In genomic region chr19:48397263-48397635, GRCh38 we compare ENCODE assay signal across 13 cellular contexts. TPM values are rescaled to one million over a fixed set of nuclear protein-coding genes. Genes with fewer than 3 reads are reported as not detected.
DNase-seq lines count a peak whose midpoint lies in the region; ATAC-seq, FAIRE-seq and TF ChIP-seq lines count a peak whose summit lies in the region.
"Had no signal": no experiment of that assay in that cellular context is flagged by ENCODE, and none has a peak within 500 bp of the region (broad histone marks: within the 10 kb centered on the region; RNA-seq: fewer than 3 reads in every experiment).

No MANE protein-coding gene starts in this region.

- no peak overlapping the region for H3K9ac ChIP-seq in HepG2 (ENCODE audit: insufficient read depth, low read depth, low read length)

- H3K36me3 Mint-ChIP-seq in activated CD4-positive, alpha-beta memory T cell treated with anti-CD3 and anti-CD28 coated beads, Interleukin-2, amount 10 ng/mL, durations not matched to agents 7 days and 5 days (ENCODE audit: low read depth), result peaks cover 9% of the 10 kb centered on the region

- no peak for TF ChIP-seq EP300 in HepG2 (IDR thresholded peaks at IDR 0.05; ENCODE audit: low read depth in 2 of 2, low read length in 2 of 2)
- TF ChIP-seq EP300 in HepG2 (CRISPR knock-in tag; IDR thresholded peaks at IDR 0.05; ENCODE audit: borderline replicate concordance), result no peak

- no peaks in the 10 kb centered on the region for H3K9me3 ChIP-seq in HepG2 (ENCODE audit: low read length)
- H3K9me3 ChIP-seq in right lobe of liver, result no peaks in the 10 kb centered on the region
- no peaks in the 10 kb centered on the region for H3K9me3 ChIP-seq in thoracic aorta
- H3K9me3 ChIP-seq: thyroid gland had no signal

- H2AFZ ChIP-seq in HepG2 (ENCODE audit: low read length), result no peak overlapping the region

- H3K36me3 ChIP-seq in HepG2 (replicated peaks in 1 of 2; ENCODE audit: control insufficient read depth in 1 of 2, insufficient read depth in 2 of 2, low read length in 2 of 2), result no peaks in the 10 kb centered on the region
- H3K36me3 ChIP-seq in right lobe of liver, result no peaks in the 10 kb centered on the region
- H3K36me3 ChIP-seq in thoracic aorta, result no peaks in the 10 kb centered on the region
- H3K36me3 ChIP-seq: thyroid gland had no signal

- peaks cover 2% of the 10 kb centered on the region for H3K9me3 Mint-ChIP-seq in activated CD4-positive, alpha-beta memory T cell treated with anti-CD3 and anti-CD28 coated beads, Interleukin-2, amount 10 ng/mL, durations not matched to agents 7 days and 5 days

- peaks cover 52% of the 10 kb centered on the region for H3K27me3 Mint-ChIP-seq in activated CD4-positive, alpha-beta memory T cell treated with anti-CD3 and anti-CD28 coated beads, Interleukin-2, amount 10 ng/mL, durations not matched to agents 7 days and 5 days

- no peak for ATAC-seq in HepG2
- ATAC-seq in right lobe of liver, result no peak
- ATAC-seq in thoracic aorta (ENCODE audit: insufficient number of reproducible peaks, low FRiP score, low read depth), result no peak
- no peak for ATAC-seq in GM21447 (IDR thresholded peaks at IDR 0.05; ENCODE audit: unreplicated experiment)

- POLR2A ChIA-PET in HepG2 (lab: Yijun Ruan, JAX), result no interaction called here
- POLR2A ChIA-PET in activated CD4-positive, alpha-beta memory T cell treated with anti-CD3 and anti-CD28 coated beads, Interleukin-2, amount 10 ng/mL, durations not matched to agents 7 days and 5 days (lab: Charles Lee), result no interaction called here

- H3K4me2 ChIP-seq in HepG2 (ENCODE audit: low read depth, low read length), result peak overlapping the region; percentile 81

- peaks cover 40% of the 10 kb centered on the region for H3K4me1 Mint-ChIP-seq in activated CD4-positive, alpha-beta memory T cell treated with anti-CD3 and anti-CD28 coated beads, Interleukin-2, amount 10 ng/mL, durations not matched to agents 7 days and 5 days

- H3K4me3 Mint-ChIP-seq in activated CD4-positive, alpha-beta memory T cell treated with anti-CD3 and anti-CD28 coated beads, Interleukin-2, amount 10 ng/mL, durations not matched to agents 7 days and 5 days, result peak overlapping the region; percentile 89

- in situ Hi-C loops in HepG2 (cut with HindIII; ENCODE audit: extremely low pct_ligation_motif_present, low pct_unique_long_range_greater_than_20kb), result no loop called here

- BruUV-seq in HepG2 (replicated peaks; lab: Mats Ljungman, UMichigan), result no TSS peak

- H3K4me3 ChIP-seq in HepG2 (replicated peaks in 1 of 3; ENCODE audit: insufficient read depth in 1 of 3, low read depth in 2 of 3, low read length in 3 of 3), result no peak overlapping the region; a peak in 1 of 6 replicates
- H3K4me3 ChIP-seq in right lobe of liver, result no peak overlapping the region
- H3K4me3 ChIP-seq in fibroblast of villous mesenchyme (ENCODE audit: low read depth, low read length), result peak overlapping the region; percentile 72
- peak overlapping the region; percentile 66 for H3K4me3 ChIP-seq in thoracic aorta

- H3K79me2 ChIP-seq in HepG2 (ENCODE audit: insufficient read depth, low read length), result no peaks in the 10 kb centered on the region

- H3K27me3 ChIP-seq in HepG2 (ENCODE audit: control insufficient read depth in 1 of 2, insufficient read depth in 2 of 2, low read length in 2 of 2), result peaks cover 11 to 52% of the 10 kb centered on the region in 2 experiments
- no peaks in the 10 kb centered on the region for H3K27me3 ChIP-seq in right lobe of liver
- peaks cover 21% of the 10 kb centered on the region for H3K27me3 ChIP-seq in thoracic aorta (replicated peaks; ENCODE audit: insufficient read depth)

- no peaks in the 10 kb centered on the region for H4K20me1 ChIP-seq in HepG2 (ENCODE audit: insufficient read depth, low read length)

- CTCF ChIA-PET in HepG2 (lab: Yijun Ruan, JAX; ENCODE audit: low intra/inter-chr PET ratio, low total read pairs), result no interaction called here
- CTCF ChIA-PET in activated CD4-positive, alpha-beta memory T cell treated with anti-CD3 and anti-CD28 coated beads, Interleukin-2, amount 10 ng/mL, durations not matched to agents 7 days and 5 days (lab: Charles Lee), result no interaction called here

- FAIRE-seq in HepG2 (lab: Jason Lieb, UNC), result no peak
- FAIRE-seq: RCC 7860 had no signal

- peaks cover 75% of the 10 kb centered on the region for H3K4me1 ChIP-seq in HepG2 (ENCODE audit: insufficient read depth, low read length)
- H3K4me1 ChIP-seq in right lobe of liver, result no peaks in the 10 kb centered on the region
- H3K4me1 ChIP-seq in thoracic aorta (ENCODE audit: control insufficient read depth in 1 of 2, low read depth in 2 of 2), result peaks cover 2 to 9% of the 10 kb centered on the region in 2 donors

- intact Hi-C loops in HepG2 (cut with micrococcal nuclease; ENCODE audit: unreplicated experiment), result no loop called here
- intact Hi-C loops in right lobe of liver (cut with DNase I), result no loop called here
- intact Hi-C loops in posterior vena cava (cut with DNase I), result no loop called here

- H3K27ac Mint-ChIP-seq in activated CD4-positive, alpha-beta memory T cell treated with anti-CD3 and anti-CD28 coated beads, Interleukin-2, amount 10 ng/mL, durations not matched to agents 7 days and 5 days, result peak overlapping the region; percentile 72

- DNase-seq in HepG2 (ENCODE audit: low spot score) (no peak), right lobe of liver (no peak), fibroblast of villous mesenchyme (ENCODE audit: low read depth) (no peak), thoracic aorta (ENCODE audit: low spot score) (no peak), GM19238 (ENCODE audit: insufficient read length, low spot score) (no peak), posterior vena cava (ENCODE audit: low spot score) (no peak)
- DNase-seq in activated CD4-positive, alpha-beta memory T cell treated with anti-CD3 and anti-CD28 coated beads, Interleukin-2, amount 10 ng/mL, durations not matched to agents 7 days and 5 days, result no peak
- DNase-seq: hippocampal formation; NCI-H1436; stimulated activated CD4-positive, alpha-beta T cell treated with anti-CD3 and anti-CD28 coated beads, Interleukin-2, amount 100 ng/mL, for 48 hours; thyroid gland had no signal

- TF ChIP-seq POLR2A in HepG2 (IDR thresholded peaks at IDR 0.05; ENCODE audit: insufficient read depth in 1 of 2, low read depth in 2 of 2, low read length in 2 of 2), result no peak
- no peak for TF ChIP-seq POLR2A in right lobe of liver (IDR thresholded peaks at IDR 0.05)

- no peak for TF ChIP-seq RAD21 in HepG2 (CRISPR knock-in tag; IDR thresholded peaks at IDR 0.05)

- TF ChIP-seq CTCF in HepG2 (CRISPR knock-in tag; IDR thresholded peaks at IDR 0.05) (no peak), right lobe of liver (IDR thresholded peaks at IDR 0.05) (no peak), fibroblast of villous mesenchyme (IDR thresholded peaks at IDR 0.05; ENCODE audit: insufficient read depth, low read depth, low read length) (no peak), thoracic aorta (IDR thresholded peaks at IDR 0.05) (no peak)

- 70% methylated on average over 10 of the region's 10 CpGs for WGBS in HepG2 (ENCODE audit: low lambda C conversion rate)
- WGBS in right lobe of liver (ENCODE audit: insufficient coverage, low coverage, low lambda C conversion rate, missing lambda C conversion rate), result 38% methylated on average over 7 of the region's 10 CpGs

- H3K27ac ChIP-seq in HepG2 (ENCODE audit: extremely low read length, insufficient read depth, low read length) (no peak overlapping the region), right lobe of liver (no peak overlapping the region), thoracic aorta (no peak overlapping the region)
- H3K27ac ChIP-seq: thyroid gland had no signal

RNA-seq across cellular contexts. Expression of gene GRIN2D, which starts 3.8 kb away (rescaled TPM):
- total RNA-seq in HepG2 (2016; rRNA removed; fragmentation: Illumina TruSeq; extraction: Trizol) (0.02 TPM in 1 of 2 replicates, not detected in the other), right lobe of liver (under 1 TPM; 0.09 to 0.29 (median 0.22) TPM), fibroblast of villous mesenchyme (0.86 and 1.9 TPM in 2 replicates), thoracic aorta (under 1 TPM in 1 of 2 donors, not detected in 1; 0.68 TPM), posterior vena cava (1 to 10 TPM in 1 of 2 donors, under 1 TPM in 1; 0.71 to 2.3 TPM)
- under 0.01 TPM in 1 of 2 replicates, not detected in the other for total RNA-seq in HepG2 (2016; cell fraction: cytosol; rRNA removed; fragmentation: Illumina TruSeq; extraction: Trizol; ENCODE audit: low read depth)
- total RNA-seq in HepG2 (2016; cell fraction: insoluble cytoplasmic fraction; rRNA removed; fragmentation: Illumina TruSeq; extraction: Trizol), result 0.04 TPM in 1 of 2 replicates, not detected in the other
- 0.03 and 0.06 TPM in 2 replicates for total RNA-seq in HepG2 (2016; cell fraction: membrane; rRNA removed; fragmentation: Illumina TruSeq; extraction: Trizol)
- total RNA-seq in HepG2 (2016; cell fraction: nucleus; rRNA removed; fragmentation: Illumina TruSeq; extraction: Trizol), result 0.09 and 0.22 TPM in 2 replicates
- 0.08 and 0.13 TPM in 2 replicates for polyA plus RNA-seq in HepG2 (2011; rRNA removed)
- polyA plus RNA-seq in HepG2 (2011; cell fraction: cytosol; rRNA removed), result 0.05 and 0.06 TPM in 2 replicates
- 0.43 and 0.61 TPM in 2 replicates for polyA plus RNA-seq in HepG2 (2011; cell fraction: nucleus; rRNA removed)
- polyA plus RNA-seq in HepG2 (2012), result 0.29 and 0.34 TPM in 2 replicates
- polyA plus RNA-seq in HepG2 (2016; cell fraction: cytosol; fragmentation: Illumina TruSeq; extraction: Trizol; ENCODE audit: low read depth), result 0.03 TPM in 2 replicates
- 0.05 and 0.13 TPM in 2 replicates for polyA plus RNA-seq in HepG2 (2016; cell fraction: insoluble cytoplasmic fraction; fragmentation: Illumina TruSeq; extraction: Trizol; ENCODE audit: low read depth)
- polyA plus RNA-seq in HepG2 (2016; cell fraction: membrane; fragmentation: Illumina TruSeq; extraction: Trizol; ENCODE audit: low read depth), result 0.07 TPM in 1 of 2 replicates, not detected in the other
- 0.31 TPM in 2 replicates for polyA plus RNA-seq in HepG2 (2016; cell fraction: nucleus; fragmentation: Illumina TruSeq; extraction: Trizol; ENCODE audit: insufficient read depth, low read depth)
- 0.40 and 0.44 TPM in 2 replicates for polyA minus RNA-seq in HepG2 (2011; rRNA and poly(A)+ RNA removed; ENCODE audit: low replicate concordance)
- polyA minus RNA-seq in HepG2 (2011; cell fraction: cytosol; rRNA and poly(A)+ RNA removed), result 0.10 and 0.26 TPM in 2 replicates
- 0.12 and 0.13 TPM in 2 replicates for polyA minus RNA-seq in HepG2 (2011; cell fraction: nucleus; rRNA and poly(A)+ RNA removed)
- total RNA-seq in activated CD4-positive, alpha-beta memory T cell treated with anti-CD3 and anti-CD28 coated beads, Interleukin-2, amount 10 ng/mL, durations not matched to agents 7 days and 5 days, result under 1 TPM; 0.18 TPM

RNA-seq across cellular contexts. Expression of gene KDELR1, which starts 5.9 kb away (rescaled TPM):
- 70.8 and 134 TPM in 2 replicates for total RNA-seq in HepG2 (2016; rRNA removed; fragmentation: Illumina TruSeq; extraction: Trizol)
- 55.9 and 57.5 TPM in 2 replicates for total RNA-seq in HepG2 (2016; cell fraction: cytosol; rRNA removed; fragmentation: Illumina TruSeq; extraction: Trizol; ENCODE audit: low read depth)
- 61.8 and 132 TPM in 2 replicates for total RNA-seq in HepG2 (2016; cell fraction: insoluble cytoplasmic fraction; rRNA removed; fragmentation: Illumina TruSeq; extraction: Trizol)
- total RNA-seq in HepG2 (2016; cell fraction: membrane; rRNA removed; fragmentation: Illumina TruSeq; extraction: Trizol), result 111 and 112 TPM in 2 replicates
- total RNA-seq in HepG2 (2016; cell fraction: nucleus; rRNA removed; fragmentation: Illumina TruSeq; extraction: Trizol), result 125 and 150 TPM in 2 replicates
- polyA plus RNA-seq in HepG2 (2011; rRNA removed), result 185 and 212 TPM in 2 replicates
- polyA plus RNA-seq in HepG2 (2011; cell fraction: cytosol; rRNA removed), result 168 and 179 TPM in 2 replicates
- polyA plus RNA-seq in HepG2 (2011; cell fraction: nucleus; rRNA removed), result 94.7 and 95.7 TPM in 2 replicates
- polyA plus RNA-seq in HepG2 (2012), result 187 and 197 TPM in 2 replicates
- 130 and 136 TPM in 2 replicates for polyA plus RNA-seq in HepG2 (2016; cell fraction: cytosol; fragmentation: Illumina TruSeq; extraction: Trizol; ENCODE audit: low read depth)
- polyA plus RNA-seq in HepG2 (2016; cell fraction: insoluble cytoplasmic fraction; fragmentation: Illumina TruSeq; extraction: Trizol; ENCODE audit: low read depth), result 151 and 179 TPM in 2 replicates
- 209 and 221 TPM in 2 replicates for polyA plus RNA-seq in HepG2 (2016; cell fraction: membrane; fragmentation: Illumina TruSeq; extraction: Trizol; ENCODE audit: low read depth)
- polyA plus RNA-seq in HepG2 (2016; cell fraction: nucleus; fragmentation: Illumina TruSeq; extraction: Trizol; ENCODE audit: insufficient read depth, low read depth), result 421 and 451 TPM in 2 replicates
- polyA minus RNA-seq in HepG2 (2011; rRNA and poly(A)+ RNA removed; ENCODE audit: low replicate concordance), result 143 and 261 TPM in 2 replicates
- polyA minus RNA-seq in HepG2 (2011; cell fraction: cytosol; rRNA and poly(A)+ RNA removed), result 129 and 135 TPM in 2 replicates
- 29.5 and 36.8 TPM in 2 replicates for polyA minus RNA-seq in HepG2 (2011; cell fraction: nucleus; rRNA and poly(A)+ RNA removed)
- 10 to 100 TPM; 69.1 to 83.1 (median 77.1) TPM for total RNA-seq in right lobe of liver
- 10 to 100 TPM; 91.8 to 94.4 TPM for total RNA-seq in activated CD4-positive, alpha-beta memory T cell treated with anti-CD3 and anti-CD28 coated beads, Interleukin-2, amount 10 ng/mL, durations not matched to agents 7 days and 5 days
- 72.2 and 111 TPM in 2 replicates for total RNA-seq in fibroblast of villous mesenchyme
- 10 to 100 TPM; 65.6 to 79.9 TPM for total RNA-seq in thoracic aorta
- 100 to 1,000 TPM in 1 of 2 donors, 10 to 100 TPM in 1; 94.6 to 111 TPM for total RNA-seq in posterior vena cava

RNA-seq across cellular contexts. Expression of gene SYNGR4, which starts 33.1 kb away (rescaled TPM):
- total RNA-seq in HepG2 (2016; rRNA removed; fragmentation: Illumina TruSeq; extraction: Trizol) (not detected in 2 replicates), right lobe of liver (under 1 TPM in 1 of 6 experiments, not detected in 5; 0.80 TPM), fibroblast of villous mesenchyme (not detected in 2 replicates), thoracic aorta (not detected), posterior vena cava (not detected)
- not detected in 2 replicates for total RNA-seq in HepG2 (2016; cell fraction: cytosol; rRNA removed; fragmentation: Illumina TruSeq; extraction: Trizol; ENCODE audit: low read depth)
- total RNA-seq in HepG2 (2016; cell fraction: insoluble cytoplasmic fraction; rRNA removed; fragmentation: Illumina TruSeq; extraction: Trizol), result not detected in 2 replicates
- total RNA-seq in HepG2 (2016; cell fraction: membrane; rRNA removed; fragmentation: Illumina TruSeq; extraction: Trizol), result not detected in 2 replicates
- not detected in 2 replicates for total RNA-seq in HepG2 (2016; cell fraction: nucleus; rRNA removed; fragmentation: Illumina TruSeq; extraction: Trizol)
- not detected in 2 replicates for polyA plus RNA-seq in HepG2 (2011; rRNA removed)
- polyA plus RNA-seq in HepG2 (2011; cell fraction: cytosol; rRNA removed), result not detected in 2 replicates
- not detected in 2 replicates for polyA plus RNA-seq in HepG2 (2011; cell fraction: nucleus; rRNA removed)
- polyA plus RNA-seq in HepG2 (2012), result not detected in 2 replicates
- not detected in 2 replicates for polyA plus RNA-seq in HepG2 (2016; cell fraction: cytosol; fragmentation: Illumina TruSeq; extraction: Trizol; ENCODE audit: low read depth)
- polyA plus RNA-seq in HepG2 (2016; cell fraction: insoluble cytoplasmic fraction; fragmentation: Illumina TruSeq; extraction: Trizol; ENCODE audit: low read depth), result not detected in 2 replicates
- polyA plus RNA-seq in HepG2 (2016; cell fraction: membrane; fragmentation: Illumina TruSeq; extraction: Trizol; ENCODE audit: low read depth), result not detected in 2 replicates
- not detected in 2 replicates for polyA plus RNA-seq in HepG2 (2016; cell fraction: nucleus; fragmentation: Illumina TruSeq; extraction: Trizol; ENCODE audit: insufficient read depth, low read depth)
- 1.4 TPM in 1 of 2 replicates, not detected in the other for polyA minus RNA-seq in HepG2 (2011; rRNA and poly(A)+ RNA removed; ENCODE audit: low replicate concordance)
- polyA minus RNA-seq in HepG2 (2011; cell fraction: cytosol; rRNA and poly(A)+ RNA removed), result not detected in 2 replicates
- polyA minus RNA-seq in HepG2 (2011; cell fraction: nucleus; rRNA and poly(A)+ RNA removed), result not detected in 2 replicates
- under 1 TPM in 1 of 2 experiments, not detected in 1; 0.28 TPM for total RNA-seq in activated CD4-positive, alpha-beta memory T cell treated with anti-CD3 and anti-CD28 coated beads, Interleukin-2, amount 10 ng/mL, durations not matched to agents 7 days and 5 days
- total RNA-seq: thyroid gland had no signal

RNA-seq across cellular contexts. Expression of gene TMEM143, which starts 33.5 kb away (rescaled TPM):
- total RNA-seq in HepG2 (2016; rRNA removed; fragmentation: Illumina TruSeq; extraction: Trizol) (4.7 and 7.7 TPM in 2 replicates), right lobe of liver (10 to 100 TPM in 3 of 6 experiments, 1 to 10 TPM in 3; 6.5 to 15.1 (median 9.8) TPM), fibroblast of villous mesenchyme (2.9 and 3.0 TPM in 2 replicates), thoracic aorta (10 to 100 TPM in 1 of 2 donors, 1 to 10 TPM in 1; 6.3 to 18.4 TPM), posterior vena cava (1 to 10 TPM; 5.0 to 6.3 TPM)
- 6.3 and 6.6 TPM in 2 replicates for total RNA-seq in HepG2 (2016; cell fraction: cytosol; rRNA removed; fragmentation: Illumina TruSeq; extraction: Trizol; ENCODE audit: low read depth)
- 5.2 and 7.2 TPM in 2 replicates for total RNA-seq in HepG2 (2016; cell fraction: insoluble cytoplasmic fraction; rRNA removed; fragmentation: Illumina TruSeq; extraction: Trizol)
- total RNA-seq in HepG2 (2016; cell fraction: membrane; rRNA removed; fragmentation: Illumina TruSeq; extraction: Trizol), result 8.4 and 8.9 TPM in 2 replicates
- total RNA-seq in HepG2 (2016; cell fraction: nucleus; rRNA removed; fragmentation: Illumina TruSeq; extraction: Trizol), result 12.3 and 12.5 TPM in 2 replicates
- 10.8 and 11.3 TPM in 2 replicates for polyA plus RNA-seq in HepG2 (2011; rRNA removed)
- 4.8 and 6.8 TPM in 2 replicates for polyA plus RNA-seq in HepG2 (2011; cell fraction: cytosol; rRNA removed)
- 44.7 and 61.9 TPM in 2 replicates for polyA plus RNA-seq in HepG2 (2011; cell fraction: nucleus; rRNA removed)
- 6.3 and 8.2 TPM in 2 replicates for polyA plus RNA-seq in HepG2 (2012)
- polyA plus RNA-seq in HepG2 (2016; cell fraction: cytosol; fragmentation: Illumina TruSeq; extraction: Trizol; ENCODE audit: low read depth), result 5.4 and 9.0 TPM in 2 replicates
- polyA plus RNA-seq in HepG2 (2016; cell fraction: insoluble cytoplasmic fraction; fragmentation: Illumina TruSeq; extraction: Trizol; ENCODE audit: low read depth), result 7.0 and 9.4 TPM in 2 replicates
- polyA plus RNA-seq in HepG2 (2016; cell fraction: membrane; fragmentation: Illumina TruSeq; extraction: Trizol; ENCODE audit: low read depth), result 8.9 and 11.6 TPM in 2 replicates
- polyA plus RNA-seq in HepG2 (2016; cell fraction: nucleus; fragmentation: Illumina TruSeq; extraction: Trizol; ENCODE audit: insufficient read depth, low read depth), result 30.1 and 34.3 TPM in 2 replicates
- 13.7 and 18.8 TPM in 2 replicates for polyA minus RNA-seq in HepG2 (2011; rRNA and poly(A)+ RNA removed; ENCODE audit: low replicate concordance)
- 10.2 and 11.4 TPM in 2 replicates for polyA minus RNA-seq in HepG2 (2011; cell fraction: cytosol; rRNA and poly(A)+ RNA removed)
- 10.4 and 12.7 TPM in 2 replicates for polyA minus RNA-seq in HepG2 (2011; cell fraction: nucleus; rRNA and poly(A)+ RNA removed)
- total RNA-seq in activated CD4-positive, alpha-beta memory T cell treated with anti-CD3 and anti-CD28 coated beads, Interleukin-2, amount 10 ng/mL, durations not matched to agents 7 days and 5 days, result 10 to 100 TPM; 17.4 to 18.2 TPM

RNA-seq across cellular contexts. Expression of gene GRWD1, which starts 48.5 kb away (rescaled TPM):
- total RNA-seq in HepG2 (2016; rRNA removed; fragmentation: Illumina TruSeq; extraction: Trizol), result 46.6 and 52.3 TPM in 2 replicates
- 5.2 and 5.4 TPM in 2 replicates for total RNA-seq in HepG2 (2016; cell fraction: cytosol; rRNA removed; fragmentation: Illumina TruSeq; extraction: Trizol; ENCODE audit: low read depth)
- total RNA-seq in HepG2 (2016; cell fraction: insoluble cytoplasmic fraction; rRNA removed; fragmentation: Illumina TruSeq; extraction: Trizol), result 41.4 and 47.5 TPM in 2 replicates
- total RNA-seq in HepG2 (2016; cell fraction: membrane; rRNA removed; fragmentation: Illumina TruSeq; extraction: Trizol), result 11.1 and 15.5 TPM in 2 replicates
- 19.7 and 21.0 TPM in 2 replicates for total RNA-seq in HepG2 (2016; cell fraction: nucleus; rRNA removed; fragmentation: Illumina TruSeq; extraction: Trizol)
- polyA plus RNA-seq in HepG2 (2011; rRNA removed), result 10.8 and 13.4 TPM in 2 replicates
- polyA plus RNA-seq in HepG2 (2011; cell fraction: cytosol; rRNA removed), result 10.4 and 13.0 TPM in 2 replicates
- polyA plus RNA-seq in HepG2 (2011; cell fraction: nucleus; rRNA removed), result 13.4 and 14.2 TPM in 2 replicates
- polyA plus RNA-seq in HepG2 (2012), result 13.3 and 14.3 TPM in 2 replicates
- polyA plus RNA-seq in HepG2 (2016; cell fraction: cytosol; fragmentation: Illumina TruSeq; extraction: Trizol; ENCODE audit: low read depth), result 4.1 and 4.4 TPM in 2 replicates
- 36.7 and 46.2 TPM in 2 replicates for polyA plus RNA-seq in HepG2 (2016; cell fraction: insoluble cytoplasmic fraction; fragmentation: Illumina TruSeq; extraction: Trizol; ENCODE audit: low read depth)
- 5.9 and 7.9 TPM in 2 replicates for polyA plus RNA-seq in HepG2 (2016; cell fraction: membrane; fragmentation: Illumina TruSeq; extraction: Trizol; ENCODE audit: low read depth)
- 23.1 and 26.5 TPM in 2 replicates for polyA plus RNA-seq in HepG2 (2016; cell fraction: nucleus; fragmentation: Illumina TruSeq; extraction: Trizol; ENCODE audit: insufficient read depth, low read depth)
- polyA minus RNA-seq in HepG2 (2011; rRNA and poly(A)+ RNA removed; ENCODE audit: low replicate concordance), result 25.6 and 30.2 TPM in 2 replicates
- 12.1 and 17.9 TPM in 2 replicates for polyA minus RNA-seq in HepG2 (2011; cell fraction: cytosol; rRNA and poly(A)+ RNA removed)
- 13.7 and 20.3 TPM in 2 replicates for polyA minus RNA-seq in HepG2 (2011; cell fraction: nucleus; rRNA and poly(A)+ RNA removed)
- 10 to 100 TPM; 14.7 to 31.0 (median 17.6) TPM for total RNA-seq in right lobe of liver
- 10 to 100 TPM; 25.6 to 27.1 TPM for total RNA-seq in activated CD4-positive, alpha-beta memory T cell treated with anti-CD3 and anti-CD28 coated beads, Interleukin-2, amount 10 ng/mL, durations not matched to agents 7 days and 5 days
- total RNA-seq in fibroblast of villous mesenchyme, result 25.1 and 38.4 TPM in 2 replicates
- total RNA-seq in thoracic aorta, result 10 to 100 TPM; 17.5 to 38.3 TPM
- 10 to 100 TPM; 21.1 to 24.2 TPM for total RNA-seq in posterior vena cava

Comparison
In these comparisons a context has a peak if more than half of its experiments do, and no peak if none do; other contexts are left out.
1. H3K4me3 ChIP-seq: peak in fibroblast of villous mesenchyme (single experiment) and thoracic aorta (single experiment); none in HepG2 (0 of 3) and right lobe of liver (0 of 3).